20 cellular contexts compared by ENCODE assay signal in the genomic region with DNA sequence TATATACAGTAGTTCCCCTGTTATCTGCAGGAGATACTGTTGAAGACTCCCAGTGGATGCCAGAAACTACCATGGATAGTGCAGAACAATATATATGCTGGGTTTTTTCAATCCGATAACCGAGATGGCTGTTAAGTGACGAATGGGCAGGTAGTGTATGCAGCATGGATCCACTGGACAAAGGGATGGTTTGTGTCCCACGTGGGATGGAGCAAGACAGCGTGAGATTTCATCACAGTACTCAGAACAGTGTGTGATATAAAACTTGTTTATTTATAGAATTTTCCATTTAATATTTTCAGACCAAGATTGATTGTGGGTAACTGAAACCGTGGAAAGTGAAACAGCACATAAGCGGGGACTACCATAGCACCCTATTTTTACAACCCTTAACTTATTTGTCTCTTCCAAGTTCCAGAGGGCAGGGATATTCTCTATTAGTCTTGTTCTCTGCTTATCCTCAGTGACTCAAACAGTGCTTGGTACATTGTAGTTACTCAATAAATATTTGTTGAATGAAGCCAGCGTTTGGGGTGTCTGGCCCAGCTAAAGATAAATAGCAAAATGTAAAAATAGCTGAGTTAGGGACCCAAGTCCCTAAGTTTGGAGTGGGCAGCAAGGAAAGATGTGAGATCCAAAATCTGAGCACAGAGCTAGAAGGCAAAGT. TPM values are rescaled to one million over a fixed set of nuclear protein-coding genes. Genes with fewer than 3 reads are reported as not detected.
DNase-seq lines count a peak whose midpoint lies in the region; ATAC-seq, FAIRE-seq and TF ChIP-seq lines count a peak whose summit lies in the region.
"Had no signal": no experiment of that assay in that cellular context is flagged by ENCODE, and none has a peak within 500 bp of the region (broad histone marks: within the 10 kb centered on the region; RNA-seq: fewer than 3 reads in every experiment).

No MANE protein-coding gene starts in this region.

- TF ChIP-seq CTCF in IMR-90 (conservative IDR thresholded peaks at IDR 0.05; ENCODE audit: low read depth, low read length) (no peak), fibroblast of mammary gland (conservative IDR thresholded peaks at IDR 0.05; ENCODE audit: control insufficient read depth, insufficient read depth, low read depth, low read length) (no peak), gastrocnemius medialis (IDR thresholded peaks at IDR 0.05 in 4 of 5, conservative IDR thresholded peaks at IDR 0.05 in 1 of 5) (no peak), upper lobe of right lung (IDR thresholded peaks at IDR 0.05) (no peak)

- H2BK120ac ChIP-seq in IMR-90 (ENCODE audit: low read depth, low read length) = peak overlapping the region; percentile 79

- FAIRE-seq in GM12892 (lab: Jason Lieb, UNC) = peak; percentile 40
- FAIRE-seq: H1 had no signal

- H3K36me3 ChIP-seq in IMR-90 (ENCODE audit: control insufficient read depth, insufficient read depth, low read length) (no peaks in the 10 kb centered on the region), gastrocnemius medialis (no peaks in the 10 kb centered on the region), upper lobe of right lung (no peaks in the 10 kb centered on the region)
- H3K36me3 ChIP-seq: SJCRH30 had no signal

- H2AK9ac ChIP-seq in IMR-90 (replicated peaks; ENCODE audit: low read depth, low read length, poor library complexity) = no peak overlapping the region

- TF ChIP-seq POLR2A in GM12892 (IDR thresholded peaks at IDR 0.05; ENCODE audit: low read depth, low read length) (no peak), IMR-90 (IDR thresholded peaks at IDR 0.05; ENCODE audit: low read depth, low read length) (no peak), gastrocnemius medialis (IDR thresholded peaks at IDR 0.05) (no peak)

- H2BK5ac ChIP-seq in IMR-90 (ENCODE audit: low read depth, low read length, poor library complexity, severe bottlenecking) = peak overlapping the region; percentile 89

- no peaks in the 10 kb centered on the region for H4K20me1 ChIP-seq in IMR-90 (ENCODE audit: insufficient read depth, low read length)
- H4K20me1 ChIP-seq: BLaER1 treated with 17β-estradiol and CSF1 and Interleukin-3, amounts not matched to agents 10 nM and 100 nM had no signal

- H3K14ac ChIP-seq in IMR-90 (replicated peaks; ENCODE audit: low read depth, low read length) = peak overlapping the region; percentile 78

- peak overlapping the region; percentile 95; the same call in 2 of the 3 replicates for H2BK15ac ChIP-seq in IMR-90 (ENCODE audit: low read depth, low read length)

- H3K27me3 ChIP-seq in IMR-90 (ENCODE audit: control insufficient read depth, insufficient read depth, low read length) (no peaks in the 10 kb centered on the region), gastrocnemius medialis (no peaks in the 10 kb centered on the region), upper lobe of right lung (no peaks in the 10 kb centered on the region)
- H3K27me3 ChIP-seq: BLaER1 treated with 17β-estradiol and CSF1 and Interleukin-3, amounts not matched to agents 10 nM and 100 nM; MG63; SJCRH30 had no signal

- no peak for DNase-seq in GM12892 (ENCODE audit: insufficient read length)
- DNase-seq in IMR-90 = peak; percentile 17
- DNase-seq in fibroblast of mammary gland (ENCODE audit: low read depth) = peak; percentile 55
- no peak for DNase-seq in gastrocnemius medialis
- no peak for DNase-seq in activated CD4-positive, alpha-beta T cell treated with anti-CD3 and anti-CD28 coated beads for 48 hours
- no peak for DNase-seq in upper lobe of right lung
- DNase-seq: CD8-positive, alpha-beta memory T cell; DMS79; Karpas-422; MG63; NCI-H1092 treated with DMSO at 0.1 percent for 48 hours; NCI-H2081; NCI-H446 treated with DMSO at 0.1 percent for 48 hours; SJCRH30 had no signal

- peak overlapping the region; percentile 85; the same call in 1 of the 2 replicates for H2BK20ac ChIP-seq in IMR-90 (ENCODE audit: low read depth, low read length)

- H2AK5ac ChIP-seq in IMR-90 (ENCODE audit: low read depth, low read length) = peak overlapping the region; percentile 88

- H3K9ac ChIP-seq in IMR-90 (ENCODE audit: low read depth, low read length) = no peak overlapping the region
- H3K9ac ChIP-seq: BLaER1 treated with 17β-estradiol and CSF1 and Interleukin-3, amounts not matched to agents 10 nM and 100 nM had no signal

- H3K4me1 ChIP-seq in IMR-90 (ENCODE audit: control insufficient read depth, insufficient read depth, low read length) (peaks cover 4% of the 10 kb centered on the region), gastrocnemius medialis (no peaks in the 10 kb centered on the region), upper lobe of right lung (no peaks in the 10 kb centered on the region)
- H3K4me1 ChIP-seq: SJCRH30 had no signal

- 40% methylated on average over 1 of the region's 8 CpGs; no CpG with 5 or more reads in 1 of the 2 experiments for WGBS in IMR-90 (ENCODE audit: extremely low coverage in 2 of 2, insufficient read length in 1 of 2), 2 experiments

- BruUV-seq in IMR-90 (replicated peaks; lab: Mats Ljungman, UMichigan) = no TSS peak

- H3K9me1 ChIP-seq in IMR-90 (ENCODE audit: insufficient read depth, low read length) = peaks cover 6% of the 10 kb centered on the region; the same call in 1 of the 2 replicates

- POLR2A ChIA-PET in IMR-90 (lab: Charles Lee; ENCODE audit: unreplicated experiment) = no interaction called here

- H4K91ac ChIP-seq in IMR-90 (ENCODE audit: insufficient read depth, low read depth, low read length) = peak overlapping the region; percentile 76

- no peak overlapping the region; the same call in 1 of the 2 replicates for H4K5ac ChIP-seq in IMR-90 (ENCODE audit: low read depth, low read length)

- intact Hi-C loops in IMR-90 (cut with micrococcal nuclease) (no loop called here), gastrocnemius medialis (cut with DNase I; ENCODE audit: low total_unique reads) (no loop called here), upper lobe of right lung (cut with DNase I) (no loop called here)

- dilution Hi-C loops in IMR-90 (cut with HindIII; ENCODE audit: low sequenced_read_pairs, unreplicated experiment) = no loop called here

- H3K4me2 ChIP-seq in IMR-90 (ENCODE audit: low read depth, low read length) = no peak overlapping the region
- H3K4me2 ChIP-seq: BLaER1 treated with 17β-estradiol and CSF1 and Interleukin-3, amounts not matched to agents 10 nM and 100 nM had no signal

- H3K18ac ChIP-seq in IMR-90 (ENCODE audit: low read depth, low read length) = peak overlapping the region; percentile 38; the same call in 1 of the 2 replicates

- peak overlapping the region; percentile 31; the same call in 1 of the 2 replicates for H3K56ac ChIP-seq in IMR-90 (ENCODE audit: extremely low read depth, insufficient read depth, low read length)

- no peak overlapping the region for H3K4me3 ChIP-seq in IMR-90 (ENCODE audit: insufficient read depth, low read depth, low read length)
- H3K4me3 ChIP-seq in fibroblast of mammary gland (ENCODE audit: control insufficient read depth, low read depth, low read length) = no peak overlapping the region
- no peak overlapping the region for H3K4me3 ChIP-seq in gastrocnemius medialis
- H3K4me3 ChIP-seq in upper lobe of right lung = no peak overlapping the region
- H3K4me3 ChIP-seq: BLaER1 treated with 17β-estradiol and CSF1 and Interleukin-3, amounts not matched to agents 10 nM and 100 nM; MG63; SJCRH30 had no signal

- in situ Hi-C loops in IMR-90 (cut with MboI; ENCODE audit: low sequenced_read_pairs) = no loop called here
- in situ Hi-C loops in gastrocnemius medialis (cut with MboI; ENCODE audit: low sequenced_read_pairs in 4 of 4) = no loop called here

- H3K27ac ChIP-seq in IMR-90 (ENCODE audit: insufficient read depth, low read length) = peak overlapping the region; percentile 5; the same call in 1 of the 2 replicates
- H3K27ac ChIP-seq in gastrocnemius medialis = no peak overlapping the region
- no peak overlapping the region for H3K27ac ChIP-seq in upper lobe of right lung
- H3K27ac ChIP-seq: BLaER1 treated with 17β-estradiol and CSF1 and Interleukin-3, amounts not matched to agents 10 nM and 100 nM; HL-60; SJCRH30 had no signal

- CTCF ChIA-PET in IMR-90 (lab: Yijun Ruan, JAX) = interaction anchor here (1.0 kb wide), 1 partner anchor 13 kb away, joined by 3 read pairs; no protein-coding TSS in a partner anchor

- H3K79me1 ChIP-seq in IMR-90 (ENCODE audit: low read depth in 1 of 2, low read length in 2 of 2) = peaks cover 10 to 18% of the 10 kb centered on the region in 2 experiments

- H3K9me3 ChIP-seq in IMR-90 (ENCODE audit: control insufficient read depth, insufficient read depth, low read length) (no peaks in the 10 kb centered on the region; the same call in 1 of the 2 replicates), gastrocnemius medialis (no peaks in the 10 kb centered on the region), upper lobe of right lung (no peaks in the 10 kb centered on the region)
- H3K9me3 ChIP-seq: BLaER1 treated with 17β-estradiol and CSF1 and Interleukin-3, amounts not matched to agents 10 nM and 100 nM; MG63 had no signal

- peak overlapping the region; percentile 78; the same call in 1 of the 2 replicates for H3K23ac ChIP-seq in IMR-90 (ENCODE audit: low read depth, low read length)

- peak; percentile 36 for ATAC-seq in IMR-90 (ENCODE audit: low read depth)
- ATAC-seq in gastrocnemius medialis = peak; percentile 45 to 53
- no peak for ATAC-seq in upper lobe of right lung
- ATAC-seq in HG02981 (IDR thresholded peaks at IDR 0.05; ENCODE audit: unreplicated experiment) = no peak
- no peak for ATAC-seq in GM18861 (IDR thresholded peaks at IDR 0.05; ENCODE audit: unreplicated experiment)
- ATAC-seq: Panc1 had no signal

- H2AFZ ChIP-seq in IMR-90 (replicated peaks; ENCODE audit: low read length, poor library complexity) = no peak overlapping the region

- peak overlapping the region in 1 of 2 experiments; percentile 66; a peak in 1 of 4 replicates for H4K8ac ChIP-seq in IMR-90 (ENCODE audit: low read depth in 2 of 2, low read length in 2 of 2)

- TF ChIP-seq RAD21 in IMR-90 (IDR thresholded peaks at IDR 0.05; ENCODE audit: low read length) = no peak

- H3K4ac ChIP-seq in IMR-90 (ENCODE audit: low read depth, low read length) = peak overlapping the region; percentile 84

TF ChIP-seq in IMR-90, 13 proteins besides CTCF, POLR2A, EP300 and RAD21:
- 0 out of 2 replicates have a peak, but pooled peaks have one; percentile 11 for TF ChIP-seq CEBPB (IDR thresholded peaks at IDR 0.05; ENCODE audit: low read depth, low read length)
- TF ChIP-seq RFX5 (IDR thresholded peaks at IDR 0.05; ENCODE audit: low read depth, low read length) = no peak

RNA-seq across cellular contexts. Expression of a gene that starts 50.0 kb away (rescaled TPM):
- polyA plus RNA-seq in GM12892 (2012; ENCODE audit: missing spikeins) = 12.9 TPM
- total RNA-seq in IMR-90 (2012; rRNA removed) (11.9 and 14.0 TPM in 2 replicates), gastrocnemius medialis (10 to 100 TPM in 1 of 4 donors, 1 to 10 TPM in 3; 6.2 to 14.2 (median 8.7) TPM), upper lobe of right lung (38.4 TPM)
- polyA plus RNA-seq in IMR-90 (2012; rRNA removed) = 9.3 and 9.7 TPM in 2 replicates
- 4.0 and 4.1 TPM in 2 replicates for polyA plus RNA-seq in IMR-90 (2012; cell fraction: cytosol; rRNA removed)
- polyA plus RNA-seq in IMR-90 (2012; cell fraction: nucleus; rRNA removed; ENCODE audit: low replicate concordance) = 3.8 and 8.8 TPM in 2 replicates

Comparison
In these comparisons a context has a peak if more than half of its experiments do, and no peak if none do; other contexts are left out.
1. DNase-seq: peak in IMR-90 (single experiment) and fibroblast of mammary gland (single experiment); none in GM12892 (single experiment), gastrocnemius medialis (0 of 2), activated CD4-positive, alpha-beta T cell treated with anti-CD3 and anti-CD28 coated beads for 48 hours (single experiment) and upper lobe of right lung (single experiment).
2. ATAC-seq: peak in IMR-90 (single experiment) and gastrocnemius medialis (2 of 2); none in upper lobe of right lung (single experiment), HG02981 (single experiment) and GM18861 (single experiment).